ENCODE assay signal across 10 cellular contexts in genomic region chr20:37365760-37366638, GRCh38. TPM values are rescaled to one million over a fixed set of nuclear protein-coding genes. Genes with fewer than 3 reads are reported as not detected.
A peak's percentile ranks its signal among the peaks of the same experiment; 100 is the strongest.
DNase-seq lines count a peak whose midpoint lies in the region; ATAC-seq and TF ChIP-seq lines count a peak whose summit lies in the region.
"Had no signal": no experiment of that assay in that cellular context is flagged by ENCODE, and none has a peak within 500 bp of the region (broad histone marks: within the 10 kb centered on the region; RNA-seq: fewer than 3 reads in every experiment).

No MANE protein-coding gene starts in this region.

- no peaks in the 10 kb centered on the region for H3K9me3 Mint-ChIP-seq in CD4-positive, alpha-beta memory T cell

- H2AFZ ChIP-seq in hepatocyte = no peak overlapping the region

- POLR2A ChIA-PET in CD4-positive, alpha-beta memory T cell (lab: Charles Lee; ENCODE audit: partially characterized antibody) = no interaction called here

- ATAC-seq in GM21423 (IDR thresholded peaks at IDR 0.05; ENCODE audit: unreplicated experiment) (peak; percentile 75), HG03469 (IDR thresholded peaks at IDR 0.05; ENCODE audit: unreplicated experiment) (peak; percentile 48)
- ATAC-seq: PC-3 had no signal

- peaks cover 52% of the 10 kb centered on the region for H4K20me1 ChIP-seq in hepatocyte (ENCODE audit: insufficient read depth, poor library complexity, severe bottlenecking)

- CTCF ChIA-PET in CD4-positive, alpha-beta memory T cell (lab: Charles Lee; ENCODE audit: partially characterized antibody) = no interaction called here

- TF ChIP-seq CTCF in GM12864 (IDR thresholded peaks at IDR 0.05; ENCODE audit: low read depth, low read length, missing control alignments) (no peak), hepatocyte (IDR thresholded peaks at IDR 0.05; ENCODE audit: poor library complexity) (no peak)

- no peak overlapping the region for H3K4me2 ChIP-seq in hepatocyte

- no peaks in the 10 kb centered on the region for H3K4me1 ChIP-seq in hepatocyte (ENCODE audit: insufficient read depth)
- no peaks in the 10 kb centered on the region for H3K4me1 ChIP-seq in CD4-positive, alpha-beta memory T cell (ENCODE audit: insufficient read depth, low read length)

- peak; percentile 76 for DNase-seq in GM12864 (ENCODE audit: low read depth)
- DNase-seq in hepatocyte (ENCODE audit: low spot score) = no peak
- DNase-seq in caudate nucleus (lab: John Stamatoyannopoulos, UW) = no peak
- DNase-seq in CD4-positive, alpha-beta memory T cell = no peak
- no peak for DNase-seq in GM03348 (ENCODE audit: low spot score)
- DNase-seq in activated CD4-positive, alpha-beta T cell treated with anti-CD3 and anti-CD28 coated beads, Interleukin-2, amount 50 U/mL, for 1 hour = no peak
- DNase-seq: activated CD4-positive, alpha-beta memory T cell treated with anti-CD3 and anti-CD28 coated beads for 36 hours; PC-3 had no signal

- H3K4me3 ChIP-seq in GM12864 (ENCODE audit: low read depth, low read length) (no peak overlapping the region), hepatocyte (no peak overlapping the region)
- no peak overlapping the region for H3K4me3 ChIP-seq in CD4-positive, alpha-beta memory T cell (ENCODE audit: low read length in 2 of 2)

- H3K27ac ChIP-seq in hepatocyte (peak overlapping the region; percentile 12), caudate nucleus (ENCODE audit: low read depth, low read length) (no peak overlapping the region)
- H3K27ac ChIP-seq in CD4-positive, alpha-beta memory T cell (ENCODE audit: low read depth, low read length) = no peak overlapping the region

- H3K27ac Mint-ChIP-seq in CD4-positive, alpha-beta memory T cell = peak overlapping the region in 3 of 7 donors; percentile 14 to 63 (median 61)
- H3K27ac Mint-ChIP-seq: activated CD4-positive, alpha-beta memory T cell treated with anti-CD3 and anti-CD28 coated beads for 36 hours had no signal

- peaks cover 80% of the 10 kb centered on the region for H3K79me2 ChIP-seq in hepatocyte

- no peak overlapping the region for H3K4me3 Mint-ChIP-seq in CD4-positive, alpha-beta memory T cell
- H3K4me3 Mint-ChIP-seq: activated CD4-positive, alpha-beta memory T cell treated with anti-CD3 and anti-CD28 coated beads for 36 hours had no signal

- no peaks in the 10 kb centered on the region for H3K27me3 ChIP-seq in hepatocyte
- no peaks in the 10 kb centered on the region for H3K27me3 ChIP-seq in CD4-positive, alpha-beta memory T cell (ENCODE audit: insufficient read depth, low read length)

- intact Hi-C loops in CD4-positive, alpha-beta memory T cell (cut with micrococcal nuclease) = no loop called here

- H3K36me3 Mint-ChIP-seq in CD4-positive, alpha-beta memory T cell = peaks cover 0 to 3% of the 10 kb centered on the region in 2 donors

- H3K4me1 Mint-ChIP-seq in CD4-positive, alpha-beta memory T cell = no peaks in the 10 kb centered on the region

- WGBS in hepatocyte (ENCODE audit: low lambda C conversion rate, missing lambda C conversion rate) = 97% methylated on average over 6 of the region's 6 CpGs

- H3K36me3 ChIP-seq in hepatocyte (replicated peaks; ENCODE audit: insufficient read depth, low read depth) = peaks cover 7% of the 10 kb centered on the region
- no peaks in the 10 kb centered on the region for H3K36me3 ChIP-seq in CD4-positive, alpha-beta memory T cell (ENCODE audit: insufficient read depth, low read length)

- no peaks in the 10 kb centered on the region for H3K27me3 Mint-ChIP-seq in CD4-positive, alpha-beta memory T cell
- H3K27me3 Mint-ChIP-seq: activated CD4-positive, alpha-beta memory T cell treated with anti-CD3 and anti-CD28 coated beads for 36 hours had no signal

- no peaks in the 10 kb centered on the region for H3K9me3 ChIP-seq in hepatocyte (ENCODE audit: low read depth)
- no peaks in the 10 kb centered on the region for H3K9me3 ChIP-seq in CD4-positive, alpha-beta memory T cell (ENCODE audit: control insufficient read depth in 1 of 2, low read length in 2 of 2)

- H3K9me2 ChIP-seq in hepatocyte (replicated peaks; ENCODE audit: insufficient read depth) = no peaks in the 10 kb centered on the region

RNA-seq across cellular contexts. Expression of gene SRC, which starts 20.1 kb away (rescaled TPM):
- total RNA-seq in hepatocyte = 45.5 and 69.8 TPM in 2 replicates
- polyA plus RNA-seq in hepatocyte = 55.1 and 56.4 TPM in 2 replicates
- 1 to 10 TPM; 4.1 to 4.5 TPM for total RNA-seq in CD4-positive, alpha-beta memory T cell
- under 1 TPM; 0.32 to 0.50 TPM for polyA plus RNA-seq in CD4-positive, alpha-beta memory T cell
